10 cellular contexts compared by ENCODE assay signal in genomic region chr14:20841096-20841495, GRCh38. TPM values are rescaled to one million over a fixed set of nuclear protein-coding genes. Genes with fewer than 3 reads are reported as not detected.
"Had no signal": no experiment of that assay in that cellular context is flagged by ENCODE, and none has a peak within 500 bp of the region (broad histone marks: within the 10 kb centered on the region; RNA-seq: fewer than 3 reads in every experiment).

No MANE protein-coding gene starts in this region.

- H2AFZ ChIP-seq: GM23248 had no signal

- FAIRE-seq: H1, HepG2 had no signal

- DNase-seq: GM23248, H7, HFFc6 had no signal

- H3K27me3 Mint-ChIP-seq: IgD-negative memory B cell had no signal

- H3K4me3 Mint-ChIP-seq: HFFc6, IgD-negative memory B cell had no signal

- H3K9me3 Mint-ChIP-seq: HFFc6 had no signal

- H3K27ac Mint-ChIP-seq: HFFc6, IgD-negative memory B cell had no signal

- H3K4me3 ChIP-seq: GM23248, HAP-1 had no signal

- H3K4me1 ChIP-seq: HAP-1 had no signal

- H3K36me3 ChIP-seq: HAP-1 had no signal

- H3K27ac ChIP-seq: GM23248, HL-60 had no signal

- ATAC-seq: HCT116, HepG2 had no signal

- H3K36me3 Mint-ChIP-seq: IgD-negative memory B cell had no signal

RNA-seq across cellular contexts. Expression of gene RNASE1, which starts 38.5 kb away (rescaled TPM):
- total RNA-seq: GM23248, HepG2, HFFc6 had no signal
- polyA plus RNA-seq: GM23248, HepG2, IgD-negative memory B cell had no signal

RNA-seq across cellular contexts. Expression of gene RNASE3, which starts 50.1 kb away (rescaled TPM):
- total RNA-seq: GM23248, H1, H7, HepG2, HFFc6, HT1080 had no signal
- polyA plus RNA-seq: GM23248, H1, HepG2, IgD-negative memory B cell had no signal
